ENCODE assay signal across 8 cellular contexts in genomic region chr16:23679274-23679985, GRCh38. TPM values are rescaled to one million over a fixed set of nuclear protein-coding genes. Genes with fewer than 3 reads are reported as not detected.
DNase-seq lines count a peak whose midpoint lies in the region; ATAC-seq and TF ChIP-seq lines count a peak whose summit lies in the region.

No MANE protein-coding gene starts in this region.

- peaks cover 5 to 57% (median 41%) of the 10 kb centered on the region in 11 experiments; a peak in 20 of 22 replicates for H4K20me1 ChIP-seq in BLaER1 treated with 17β-estradiol and CSF1 and Interleukin-3, amounts not matched to agents 10 nM and 100 nM

- peaks cover 19 to 62% (median 57%) of the 10 kb centered on the region in 11 experiments for H3K36me3 ChIP-seq in BLaER1 treated with 17β-estradiol and CSF1 and Interleukin-3, amounts not matched to agents 10 nM and 100 nM
- H3K36me3 ChIP-seq in left lung (peaks cover 0 to 41% of the 10 kb centered on the region in 2 donors), upper lobe of left lung (peaks cover 2 to 34% (median 15%) of the 10 kb centered on the region in 4 donors)

- peaks cover 31 to 64% (median 39%) of the 10 kb centered on the region in 10 experiments for H3K4me1 ChIP-seq in BLaER1 treated with 17β-estradiol and CSF1 and Interleukin-3, amounts not matched to agents 10 nM and 100 nM
- H3K4me1 ChIP-seq in left lung (peaks cover 12 to 32% of the 10 kb centered on the region in 2 donors), upper lobe of left lung (peaks cover 11 to 19% (median 17%) of the 10 kb centered on the region in 4 donors)

- TF ChIP-seq CTCF in astrocyte of the cerebellum (IDR thresholded peaks at IDR 0.05; ENCODE audit: low read depth, low read length, missing control alignments) (no peak), left lung (IDR thresholded peaks at IDR 0.05) (no peak), upper lobe of left lung (IDR thresholded peaks at IDR 0.05) (no peak)

- peak overlapping the region in 10 of 11 experiments; percentile 67 to 92 (median 83); a peak in 20 of 22 replicates for H3K27ac ChIP-seq in BLaER1 treated with 17β-estradiol and CSF1 and Interleukin-3, amounts not matched to agents 10 nM and 100 nM
- no peak overlapping the region for H3K27ac ChIP-seq in left lung
- peak overlapping the region in 1 of 4 donors; percentile 4 for H3K27ac ChIP-seq in upper lobe of left lung

- in situ Hi-C loops in astrocyte of the cerebellum (cut with HindIII; ENCODE audit: low sequenced_read_pairs): no loop called here

- TF ChIP-seq POLR2A in upper lobe of left lung (IDR thresholded peaks at IDR 0.05): no peak

- intact Hi-C loops in left lung (cut with DNase I): no loop called here

- H3K4me3 ChIP-seq in BLaER1 treated with 17β-estradiol and CSF1 and Interleukin-3, amounts not matched to agents 10 nM and 100 nM: peak overlapping the region; percentile 68 to 94 (median 80)
- H3K4me3 ChIP-seq in astrocyte of the cerebellum (ENCODE audit: low read depth, low read length): peak overlapping the region; percentile 63
- H3K4me3 ChIP-seq in left lung: peak overlapping the region; percentile 47 to 49
- peak overlapping the region in 3 of 4 donors; percentile 42 to 67 (median 57) for H3K4me3 ChIP-seq in upper lobe of left lung

- H3K4me2 ChIP-seq in BLaER1 treated with 17β-estradiol and CSF1 and Interleukin-3, amounts not matched to agents 10 nM and 100 nM: peak overlapping the region; percentile 86 to 100 (median 95)

- 18 to 27% methylated on average over 16 to 24 of the region's 24 CpGs for WGBS in upper lobe of left lung, 2 donors

- no peaks in the 10 kb centered on the region for H3K9me3 ChIP-seq in BLaER1 treated with 17β-estradiol and CSF1 and Interleukin-3, amounts not matched to agents 10 nM and 100 nM (replicated peaks in 1 of 11)
- H3K9me3 ChIP-seq in left lung: no peaks in the 10 kb centered on the region
- no peaks in the 10 kb centered on the region for H3K9me3 ChIP-seq in upper lobe of left lung

- peak overlapping the region; percentile 63 to 92 (median 85) for H3K9ac ChIP-seq in BLaER1 treated with 17β-estradiol and CSF1 and Interleukin-3, amounts not matched to agents 10 nM and 100 nM

- ATAC-seq in GM19035 (IDR thresholded peaks at IDR 0.05; ENCODE audit: unreplicated experiment) (peak; percentile 6), left lung (peak; percentile 32), upper lobe of left lung (ENCODE audit: low FRiP score in 2 of 2) (peak; percentile 7 to 26), GM18511 (IDR thresholded peaks at IDR 0.05; ENCODE audit: unreplicated experiment) (no peak)

- DNase-seq in NCI-H774 (lab: John Stamatoyannopoulos, UW): peak; percentile 3
- no peak for DNase-seq in astrocyte of the cerebellum (ENCODE audit: low read depth)
- DNase-seq in left lung: peak; percentile 50 to 82
- peak in 1 of 2 donors; percentile 49 for DNase-seq in upper lobe of left lung
- DNase-seq in superior temporal gyrus (ENCODE audit: extremely low spot score): no peak

- no peaks in the 10 kb centered on the region for H3K27me3 ChIP-seq in BLaER1 treated with 17β-estradiol and CSF1 and Interleukin-3, amounts not matched to agents 10 nM and 100 nM
- no peaks in the 10 kb centered on the region for H3K27me3 ChIP-seq in left lung
- H3K27me3 ChIP-seq in upper lobe of left lung: no peaks in the 10 kb centered on the region

- TF ChIP-seq EP300 in upper lobe of left lung (IDR thresholded peaks at IDR 0.05): no peak

RNA-seq across cellular contexts. Expression of gene PLK1, which starts 0.7 kb away (rescaled TPM):
- total RNA-seq in left lung (1 to 10 TPM; 3.0 to 8.0 TPM), upper lobe of left lung (10 to 100 TPM in 2 of 6 donors, 1 to 10 TPM in 4; 2.5 to 14.0 (median 4.8) TPM)

RNA-seq across cellular contexts. Expression of gene ERN2, which starts 33.6 kb away (rescaled TPM):
- total RNA-seq in left lung (under 1 TPM in 1 of 2 donors, not detected in 1; 0.84 TPM), upper lobe of left lung (1 to 10 TPM in 4 of 6 donors, under 1 TPM in 2; 0.46 to 9.6 (median 1.3) TPM)

RNA-seq across cellular contexts. Expression of gene DCTN5, which starts 38.2 kb away (rescaled TPM):
- 10 to 100 TPM; 55.4 to 61.4 TPM for total RNA-seq in left lung
- total RNA-seq in upper lobe of left lung: 10 to 100 TPM; 19.8 to 48.6 (median 35.4) TPM

RNA-seq across cellular contexts. Expression of gene PALB2, which starts 38.3 kb away (rescaled TPM):
- 10 to 100 TPM; 10.3 to 13.7 TPM for total RNA-seq in left lung
- 10 to 100 TPM in 5 of 6 donors, 1 to 10 TPM in 1; 6.4 to 32.5 (median 11.6) TPM for total RNA-seq in upper lobe of left lung

Comparison
In these comparisons a context has a peak if more than half of its experiments do, and no peak if none do; other contexts are left out.
1. H3K27ac ChIP-seq: peak in BLaER1 treated with 17β-estradiol and CSF1 and Interleukin-3, amounts not matched to agents 10 nM and 100 nM (10 of 11); none in left lung (0 of 2).
2. DNase-seq: peak in NCI-H774 (single experiment) and left lung (2 of 2); none in astrocyte of the cerebellum (single experiment) and superior temporal gyrus (single experiment).
3. Peak in every context shown above with its lines, with median percentiles within 50 percentile points of each other: H3K4me3 ChIP-seq.